Comparison of ENCODE assay signal across 12 cellular contexts in the genomic region with DNA sequence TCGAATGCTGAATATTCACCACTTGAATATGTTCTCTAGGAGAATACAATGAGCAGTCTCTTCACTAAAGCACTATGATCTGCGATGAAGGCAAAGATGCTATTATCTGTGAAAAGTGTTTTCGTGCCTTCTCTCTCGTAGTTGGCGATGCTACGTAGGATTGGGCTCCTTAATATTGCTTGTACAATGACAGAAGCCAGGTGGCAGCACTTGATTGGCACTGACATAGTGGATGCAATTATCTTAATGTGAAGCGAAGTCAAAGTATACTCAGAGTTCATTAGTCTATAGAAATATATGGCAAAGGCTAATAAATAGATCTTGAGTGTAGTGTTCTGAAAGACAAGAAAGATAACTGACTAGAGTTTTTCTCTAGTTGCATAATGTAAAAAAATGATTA.
DNase-seq lines count a peak whose midpoint lies in the region; TF ChIP-seq lines count a peak whose summit lies in the region.
"Had no signal": no experiment of that assay in that cellular context is flagged by ENCODE, and none has a peak within 500 bp of the region (broad histone marks: within the 10 kb centered on the region; RNA-seq: fewer than 3 reads in every experiment).

No MANE protein-coding gene starts in this region.

- no peak overlapping the region for H3K27ac Mint-ChIP-seq in HFFc6
- H3K27ac Mint-ChIP-seq: activated naive CD8-positive, alpha-beta T cell treated with anti-CD3 and anti-CD28 coated beads for 36 hours had no signal

- no peak overlapping the region for H3K4me3 ChIP-seq in BE2C (ENCODE audit: low read depth, low read length)

- no peaks in the 10 kb centered on the region for H3K4me1 ChIP-seq in BE2C

- H3K9me3 Mint-ChIP-seq in HFFc6 = peaks cover 15% of the 10 kb centered on the region
- H3K9me3 Mint-ChIP-seq: activated naive CD8-positive, alpha-beta T cell treated with anti-CD3 and anti-CD28 coated beads for 36 hours had no signal

- no peak overlapping the region for H3K4me3 Mint-ChIP-seq in HFFc6
- H3K4me3 Mint-ChIP-seq: activated naive CD8-positive, alpha-beta T cell treated with anti-CD3 and anti-CD28 coated beads for 36 hours; CD8-positive, alpha-beta memory T cell had no signal

- CTCF ChIA-PET in GM10248 (lab: Yijun Ruan, JAX) = no interaction called here

- H3K27me3 Mint-ChIP-seq in HFFc6 (ENCODE audit: insufficient read depth) = no peaks in the 10 kb centered on the region
- H3K27me3 Mint-ChIP-seq: activated naive CD8-positive, alpha-beta T cell treated with anti-CD3 and anti-CD28 coated beads for 36 hours; CD8-positive, alpha-beta memory T cell had no signal

- H3K4me1 Mint-ChIP-seq in HFFc6 (ENCODE audit: low read depth) = no peaks in the 10 kb centered on the region
- H3K4me1 Mint-ChIP-seq: activated naive CD8-positive, alpha-beta T cell treated with anti-CD3 and anti-CD28 coated beads for 36 hours; CD8-positive, alpha-beta memory T cell had no signal

- DNase-seq in BE2C (peak; percentile 34), GM10248 (ENCODE audit: extremely low spot score) (no peak), OCI-M1 (lab: John Stamatoyannopoulos, UW) (peak; percentile 26), iPS-NIHi11 (ENCODE audit: low spot score) (peak; percentile 28), 8988T (no peak), epidermal melanocyte (ENCODE audit: insufficient read length, low spot score) (no peak), HFFc6 (no peak)
- DNase-seq in activated CD4-positive, alpha-beta T cell treated with anti-CD3 and anti-CD28 coated beads for 48 hours = no peak
- DNase-seq: activated CD8-positive, alpha-beta memory T cell treated with anti-CD3 and anti-CD28 coated beads, Interleukin-2, amount 50 U/mL, for 48 hours; activated naive CD8-positive, alpha-beta T cell treated with anti-CD3 and anti-CD28 coated beads for 36 hours; CD8-positive, alpha-beta memory T cell; NCI-H2081 treated with DMSO at 0.1 percent for 48 hours had no signal

- H3K9me3 ChIP-seq in BE2C = no peaks in the 10 kb centered on the region

- H3K27me3 ChIP-seq in BE2C = no peaks in the 10 kb centered on the region

- peak; percentile 73 for TF ChIP-seq CTCF in BE2C (IDR thresholded peaks at IDR 0.05; ENCODE audit: low read depth, low read length)
- peak; percentile 18 for TF ChIP-seq CTCF in GM10248 (IDR thresholded peaks at IDR 0.05; ENCODE audit: control extremely low read depth, extremely low read depth, low read depth, missing control alignments)
- TF ChIP-seq CTCF in HFFc6 (IDR thresholded peaks at IDR 0.05) = no peak

- no peaks in the 10 kb centered on the region for H3K36me3 Mint-ChIP-seq in HFFc6 (ENCODE audit: low read depth)
- H3K36me3 Mint-ChIP-seq: activated naive CD8-positive, alpha-beta T cell treated with anti-CD3 and anti-CD28 coated beads for 36 hours; CD8-positive, alpha-beta memory T cell had no signal

- POLR2A ChIA-PET in GM10248 (lab: Yijun Ruan, JAX) = no interaction called here

- no peaks in the 10 kb centered on the region for H3K36me3 ChIP-seq in BE2C

Comparison
In these comparisons a context has a peak if more than half of its experiments do, and no peak if none do; other contexts are left out.
1. DNase-seq: peak in BE2C (single experiment), OCI-M1 (single experiment) and iPS-NIHi11 (single experiment); none in GM10248 (single experiment), 8988T (single experiment), epidermal melanocyte (single experiment), activated CD4-positive, alpha-beta T cell treated with anti-CD3 and anti-CD28 coated beads for 48 hours (single experiment) and HFFc6 (single experiment).